In genomic region chr1:98761238-98761637, GRCh38 we compare ENCODE assay signal across 11 cellular contexts.
DNase-seq lines count a peak whose midpoint lies in the region; ATAC-seq and TF ChIP-seq lines count a peak whose summit lies in the region.
"Had no signal": no experiment of that assay in that cellular context is flagged by ENCODE, and none has a peak within 500 bp of the region (broad histone marks: within the 10 kb centered on the region; RNA-seq: fewer than 3 reads in every experiment).

No MANE protein-coding gene starts in this region.

- TF ChIP-seq CTCF in WTC11 (IDR thresholded peaks at IDR 0.05): peak; percentile 23; the same call in 1 of the 2 replicates
- no peak for TF ChIP-seq CTCF in RWPE1 (conservative IDR thresholded peaks at IDR 0.05; ENCODE audit: low read depth)
- no peak for TF ChIP-seq CTCF in left lung (IDR thresholded peaks at IDR 0.05)

- H3K36me3 ChIP-seq in left lung: no peaks in the 10 kb centered on the region

- H3K9me3 Mint-ChIP-seq in WTC11: no peaks in the 10 kb centered on the region

- no peaks in the 10 kb centered on the region for H3K36me3 Mint-ChIP-seq in WTC11
- H3K36me3 Mint-ChIP-seq: activated CD8-positive, alpha-beta memory T cell treated with anti-CD3 and anti-CD28 coated beads, Interleukin-2, amount 10 ng/mL, durations not matched to agents 7 days and 5 days had no signal

- H3K27ac Mint-ChIP-seq in WTC11: no peak overlapping the region
- H3K27ac Mint-ChIP-seq: activated CD8-positive, alpha-beta memory T cell treated with anti-CD3 and anti-CD28 coated beads, Interleukin-2, amount 10 ng/mL, durations not matched to agents 7 days and 5 days had no signal

- no peak overlapping the region for H3K4me3 Mint-ChIP-seq in WTC11
- H3K4me3 Mint-ChIP-seq: activated CD8-positive, alpha-beta memory T cell treated with anti-CD3 and anti-CD28 coated beads, Interleukin-2, amount 10 ng/mL, durations not matched to agents 7 days and 5 days had no signal

- POLR2A ChIA-PET in WTC11 (lab: Charles Lee): interaction anchor here (0.6 kb wide), 1 partner anchor 174 kb away, joined by 3 read pairs; no protein-coding TSS in a partner anchor
- POLR2A ChIA-PET in RWPE1 (lab: Yijun Ruan, JAX; ENCODE audit: low non-redundant PET): no interaction called here

- no peaks in the 10 kb centered on the region for H3K9me3 ChIP-seq in left lung

- ATAC-seq in WTC11 (peak; percentile 95), left lung (no peak), GM19328 (IDR thresholded peaks at IDR 0.05; ENCODE audit: unreplicated experiment) (no peak)
- ATAC-seq: activated CD8-positive, alpha-beta memory T cell treated with anti-CD3 and anti-CD28 coated beads, Interleukin-2, amount 10 ng/mL, durations not matched to agents 7 days and 5 days had no signal

- no peak overlapping the region for H3K4me3 ChIP-seq in left lung

- DNase-seq in EH (ENCODE audit: low read depth): peak; percentile 2
- DNase-seq in M059J (ENCODE audit: low read depth): peak; percentile 3
- DNase-seq in WTC11 (ENCODE audit: low spot score): peak; percentile 24
- DNase-seq in left kidney (ENCODE audit: low read depth, low spot score): peak; percentile 24
- no peak for DNase-seq in retina
- no peak for DNase-seq in RWPE1 (ENCODE audit: low spot score)
- DNase-seq in left lung: no peak
- DNase-seq: activated CD8-positive, alpha-beta memory T cell treated with anti-CD3 and anti-CD28 coated beads, Interleukin-2, amount 10 ng/mL, durations not matched to agents 7 days and 5 days; amniotic stem cell had no signal

- H3K27ac ChIP-seq in RWPE1: no peak overlapping the region
- H3K27ac ChIP-seq in left lung: no peak overlapping the region
- H3K27ac ChIP-seq: KMS-11 had no signal

- H3K27me3 ChIP-seq in left lung: no peaks in the 10 kb centered on the region

- H3K4me1 ChIP-seq in left lung: no peaks in the 10 kb centered on the region

- H3K27me3 Mint-ChIP-seq in WTC11 (ENCODE audit: low read depth): no peaks in the 10 kb centered on the region
- H3K27me3 Mint-ChIP-seq: activated CD8-positive, alpha-beta memory T cell treated with anti-CD3 and anti-CD28 coated beads, Interleukin-2, amount 10 ng/mL, durations not matched to agents 7 days and 5 days had no signal

- CTCF ChIA-PET in WTC11 (lab: Charles Lee) (interaction anchor here (0.7 to 2.2 kb wide), 8 partner anchors 10 to 293 kb away, joined by 3 to 9 read pairs (median 4); no protein-coding TSS in a partner anchor), RWPE1 (lab: Yijun Ruan, JAX) (interaction anchor here (0.6 to 1.2 kb wide), 3 partner anchors 12 to 1642 kb away, joined by 3 to 4 read pairs (median 4); no protein-coding TSS in a partner anchor)

- H3K4me1 Mint-ChIP-seq in WTC11: no peaks in the 10 kb centered on the region

- intact Hi-C loops in left lung (cut with DNase I): no loop called here

TF ChIP-seq in WTC11, 78 proteins besides CTCF, POLR2A, EP300 and RAD21 (continues in another document):
- TF ChIP-seq, protein P1, sequence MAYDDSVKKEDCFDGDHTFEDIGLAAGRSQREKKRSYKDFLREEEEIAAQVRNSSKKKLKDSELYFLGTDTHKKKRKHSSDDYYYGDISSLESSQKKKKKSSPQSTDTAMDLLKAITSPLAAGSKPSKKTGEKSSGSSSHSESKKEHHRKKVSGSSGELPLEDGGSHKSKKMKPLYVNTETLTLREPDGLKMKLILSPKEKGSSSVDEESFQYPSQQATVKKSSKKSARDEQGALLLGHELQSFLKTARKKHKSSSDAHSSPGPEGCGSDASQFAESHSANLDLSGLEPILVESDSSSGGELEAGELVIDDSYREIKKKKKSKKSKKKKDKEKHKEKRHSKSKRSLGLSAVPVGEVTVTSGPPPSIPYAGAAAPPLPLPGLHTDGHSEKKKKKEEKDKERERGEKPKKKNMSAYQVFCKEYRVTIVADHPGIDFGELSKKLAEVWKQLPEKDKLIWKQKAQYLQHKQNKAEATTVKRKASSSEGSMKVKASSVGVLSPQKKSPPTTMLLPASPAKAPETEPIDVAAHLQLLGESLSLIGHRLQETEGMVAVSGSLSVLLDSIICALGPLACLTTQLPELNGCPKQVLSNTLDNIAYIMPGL (CRISPR knock-in tag; IDR thresholded peaks at IDR 0.05): no peak
- TF ChIP-seq ATF3 (CRISPR knock-in tag; conservative IDR thresholded peaks at IDR 0.05) (no peak), AFF4 (CRISPR knock-in tag; IDR thresholded peaks at IDR 0.05; ENCODE audit: borderline replicate concordance) (no peak), NFYB (CRISPR knock-in tag; conservative IDR thresholded peaks at IDR 0.05; ENCODE audit: low read depth) (no peak), ZNF396 (CRISPR knock-in tag; IDR thresholded peaks at IDR 0.05; ENCODE audit: borderline replicate concordance) (no peak), SMAD4 (CRISPR knock-in tag; IDR thresholded peaks at IDR 0.05) (no peak), ZNF423 (CRISPR knock-in tag; IDR thresholded peaks at IDR 0.05) (no peak), ETV6 (CRISPR knock-in tag; IDR thresholded peaks at IDR 0.05) (no peak), TEAD1 (CRISPR knock-in tag; IDR thresholded peaks at IDR 0.05) (no peak), GTF2I (CRISPR knock-in tag; conservative IDR thresholded peaks at IDR 0.05) (no peak), ZNF138 (CRISPR knock-in tag; conservative IDR thresholded peaks at IDR 0.05) (no peak), ARID4B (CRISPR knock-in tag; IDR thresholded peaks at IDR 0.05; ENCODE audit: borderline replicate concordance) (no peak)
- TF ChIP-seq, protein P2, sequence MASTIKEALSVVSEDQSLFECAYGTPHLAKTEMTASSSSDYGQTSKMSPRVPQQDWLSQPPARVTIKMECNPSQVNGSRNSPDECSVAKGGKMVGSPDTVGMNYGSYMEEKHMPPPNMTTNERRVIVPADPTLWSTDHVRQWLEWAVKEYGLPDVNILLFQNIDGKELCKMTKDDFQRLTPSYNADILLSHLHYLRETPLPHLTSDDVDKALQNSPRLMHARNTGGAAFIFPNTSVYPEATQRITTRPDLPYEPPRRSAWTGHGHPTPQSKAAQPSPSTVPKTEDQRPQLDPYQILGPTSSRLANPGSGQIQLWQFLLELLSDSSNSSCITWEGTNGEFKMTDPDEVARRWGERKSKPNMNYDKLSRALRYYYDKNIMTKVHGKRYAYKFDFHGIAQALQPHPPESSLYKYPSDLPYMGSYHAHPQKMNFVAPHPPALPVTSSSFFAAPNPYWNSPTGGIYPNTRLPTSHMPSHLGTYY (CRISPR knock-in tag; IDR thresholded peaks at IDR 0.05): no peak

Comparison
In these comparisons a context has a peak if more than half of its experiments do, and no peak if none do; other contexts are left out.
1. DNase-seq: peak in EH (single experiment), M059J (single experiment), WTC11 (single experiment) and left kidney (single experiment); none in retina (single experiment), RWPE1 (single experiment) and left lung (0 of 2).